In genomic region chr20:57004416-57004815, GRCh38 we compare ENCODE assay signal across 18 cellular contexts.
A peak's percentile ranks its signal among the peaks of the same experiment; 100 is the strongest.
DNase-seq lines count a peak whose midpoint lies in the region; ATAC-seq, FAIRE-seq and TF ChIP-seq lines count a peak whose summit lies in the region.
"Had no signal": no experiment of that assay in that cellular context is flagged by ENCODE, and none has a peak within 500 bp of the region (broad histone marks: within the 10 kb centered on the region; RNA-seq: fewer than 3 reads in every experiment).

No MANE protein-coding gene starts in this region.

- H3K27me3 Mint-ChIP-seq in neural progenitor cell (ENCODE audit: insufficient read depth, low read depth): peaks cover 17% of the 10 kb centered on the region
- H3K27me3 Mint-ChIP-seq in activated CD8-positive, alpha-beta T cell treated with anti-CD3 and anti-CD28 coated beads for 36 hours: peaks cover 2% of the 10 kb centered on the region

- CTCF ChIA-PET in A673 (lab: Charles Lee): no interaction called here
- CTCF ChIA-PET in activated CD8-positive, alpha-beta T cell treated with anti-CD3 and anti-CD28 coated beads for 36 hours (lab: Charles Lee): interaction anchor here (1.0 kb wide), 1 partner anchor 85 kb away, joined by 3 read pairs; no protein-coding TSS in a partner anchor

- H3K4me3 ChIP-seq in A673 (ENCODE audit: low read depth, low read length, poor library complexity, severe bottlenecking) (no peak overlapping the region), neural progenitor cell (no peak overlapping the region), pancreas (no peak overlapping the region)
- H3K4me3 ChIP-seq: GM23338 had no signal

- peaks cover 4% of the 10 kb centered on the region for H3K9me3 Mint-ChIP-seq in neural progenitor cell
- no peaks in the 10 kb centered on the region for H3K9me3 Mint-ChIP-seq in activated CD8-positive, alpha-beta T cell treated with anti-CD3 and anti-CD28 coated beads for 36 hours

- peaks cover 38% of the 10 kb centered on the region for H3K4me1 Mint-ChIP-seq in neural progenitor cell
- no peaks in the 10 kb centered on the region for H3K4me1 Mint-ChIP-seq in activated CD8-positive, alpha-beta T cell treated with anti-CD3 and anti-CD28 coated beads for 36 hours (ENCODE audit: low read depth)
- H3K4me1 Mint-ChIP-seq: CD8-positive, alpha-beta memory T cell had no signal

- POLR2A ChIA-PET in A673 (lab: Charles Lee; ENCODE audit: low non-redundant PET): no interaction called here
- POLR2A ChIA-PET in activated CD8-positive, alpha-beta T cell treated with anti-CD3 and anti-CD28 coated beads for 36 hours (lab: Charles Lee): no interaction called here

- no peak overlapping the region for H2AFZ ChIP-seq in neural progenitor cell (replicated peaks)
- H2AFZ ChIP-seq: GM23338 had no signal

- H3K4me3 Mint-ChIP-seq in neural progenitor cell: peak overlapping the region; percentile 60
- no peak overlapping the region for H3K4me3 Mint-ChIP-seq in activated CD8-positive, alpha-beta T cell treated with anti-CD3 and anti-CD28 coated beads for 36 hours
- H3K4me3 Mint-ChIP-seq: CD8-positive, alpha-beta memory T cell; GM23338 had no signal

- H4K20me1 ChIP-seq in neural progenitor cell (ENCODE audit: low read depth): no peaks in the 10 kb centered on the region

- ATAC-seq in GM18867 (IDR thresholded peaks at IDR 0.05; ENCODE audit: unreplicated experiment) (no peak), pancreas (no peak)
- ATAC-seq in activated CD8-positive, alpha-beta T cell treated with anti-CD3 and anti-CD28 coated beads for 36 hours: no peak
- ATAC-seq: GM23338, HCT116 had no signal

- H3K36me3 ChIP-seq in A673 (ENCODE audit: insufficient read depth, low read length, poor library complexity, severe bottlenecking) (no peaks in the 10 kb centered on the region), neural progenitor cell (no peaks in the 10 kb centered on the region), pancreas (no peaks in the 10 kb centered on the region)

- H3K4me1 ChIP-seq in A673 (ENCODE audit: insufficient read depth, low read length, poor library complexity, severe bottlenecking): no peaks in the 10 kb centered on the region
- peaks cover 48% of the 10 kb centered on the region for H3K4me1 ChIP-seq in neural progenitor cell
- H3K4me1 ChIP-seq in pancreas: no peaks in the 10 kb centered on the region

- no TSS peak for BruUV-seq in A673 (replicated peaks; lab: Mats Ljungman, UMichigan)

- intact Hi-C loops in A673 (cut with micrococcal nuclease; ENCODE audit: unreplicated experiment): no loop called here
- intact Hi-C loops in activated CD8-positive, alpha-beta T cell treated with anti-CD3 and anti-CD28 coated beads for 36 hours (cut with micrococcal nuclease): no loop called here
- intact Hi-C loops in pancreas (cut with DNase I): no loop called here

- H3K27me3 ChIP-seq in A673 (replicated peaks; ENCODE audit: insufficient read depth, low read depth, low read length, poor library complexity) (peaks cover 7% of the 10 kb centered on the region), neural progenitor cell (peaks cover 7% of the 10 kb centered on the region), pancreas (peaks cover 0 to 3% (median 0%) of the 10 kb centered on the region in 4 donors)

- no peak overlapping the region for H3K4me2 ChIP-seq in neural progenitor cell
- H3K4me2 ChIP-seq: GM23338 had no signal

- H3K36me3 Mint-ChIP-seq in neural progenitor cell: no peaks in the 10 kb centered on the region
- H3K36me3 Mint-ChIP-seq in activated CD8-positive, alpha-beta T cell treated with anti-CD3 and anti-CD28 coated beads for 36 hours (ENCODE audit: low read depth): no peaks in the 10 kb centered on the region
- H3K36me3 Mint-ChIP-seq: CD8-positive, alpha-beta memory T cell had no signal

- H3K79me2 ChIP-seq in neural progenitor cell (ENCODE audit: low read depth): no peaks in the 10 kb centered on the region

- H3K9me3 ChIP-seq in A673 (ENCODE audit: low read depth, low read length, poor library complexity, severe bottlenecking) (no peaks in the 10 kb centered on the region), neural progenitor cell (ENCODE audit: low read depth) (no peaks in the 10 kb centered on the region), pancreas (no peaks in the 10 kb centered on the region)

- H3K27ac Mint-ChIP-seq in neural progenitor cell: no peak overlapping the region
- no peak overlapping the region for H3K27ac Mint-ChIP-seq in activated CD8-positive, alpha-beta T cell treated with anti-CD3 and anti-CD28 coated beads for 36 hours
- H3K27ac Mint-ChIP-seq: GM23338 had no signal

- peaks cover 29% of the 10 kb centered on the region for H3F3A ChIP-seq in neural progenitor cell (ENCODE audit: low read depth)

- H3K27ac ChIP-seq in A673 (ENCODE audit: low read depth, low read length, poor library complexity, severe bottlenecking) (no peak overlapping the region), neural progenitor cell (no peak overlapping the region), pancreas (no peak overlapping the region)

- FAIRE-seq in pancreas (lab: Jason Lieb, UNC): no peak
- FAIRE-seq: GM19239 had no signal

- DNase-seq in A673 (ENCODE audit: low spot score) (peak; percentile 11), ELF-1 (ENCODE audit: low read depth, low spot score) (peak; percentile 44), NCI-H187 treated with DMSO at 0.1 percent for 48 hours (lab: John Stamatoyannopoulos, UW) (peak; percentile 30), neural progenitor cell (ENCODE audit: low spot score) (no peak), dermis blood vessel endothelial cell (no peak), pancreas (no peak)
- no peak for DNase-seq in activated CD8-positive, alpha-beta T cell treated with anti-CD3 and anti-CD28 coated beads for 36 hours
- DNase-seq: CD8-positive, alpha-beta memory T cell; DMS53; MV-4-11; NCI-H1930; NCI-H2171; NCI-H446 treated with DMSO at 0.1 percent for 48 hours; OCI-M1 had no signal

- TF ChIP-seq CTCF in A673 (conservative IDR thresholded peaks at IDR 0.05; ENCODE audit: low read depth, low read length) (no peak), neural progenitor cell (IDR thresholded peaks at IDR 0.05) (no peak), pancreas (IDR thresholded peaks at IDR 0.05) (no peak)
- no peak for TF ChIP-seq CTCF in activated CD8-positive, alpha-beta T cell treated with anti-CD3 and anti-CD28 coated beads for 36 hours (IDR thresholded peaks at IDR 0.05)

- 63 to 70% methylated on average over 5 of the region's 5 CpGs for WGBS in pancreas, 2 donors

- H3K9ac ChIP-seq in neural progenitor cell: no peak overlapping the region

Comparison
In these comparisons a context has a peak if more than half of its experiments do, and no peak if none do; other contexts are left out.
1. DNase-seq: peak in A673 (single experiment), ELF-1 (single experiment) and NCI-H187 treated with DMSO at 0.1 percent for 48 hours (single experiment); none in neural progenitor cell (single experiment), dermis blood vessel endothelial cell (single experiment), activated CD8-positive, alpha-beta T cell treated with anti-CD3 and anti-CD28 coated beads for 36 hours (single experiment) and pancreas (0 of 6).